In the genomic region with DNA sequence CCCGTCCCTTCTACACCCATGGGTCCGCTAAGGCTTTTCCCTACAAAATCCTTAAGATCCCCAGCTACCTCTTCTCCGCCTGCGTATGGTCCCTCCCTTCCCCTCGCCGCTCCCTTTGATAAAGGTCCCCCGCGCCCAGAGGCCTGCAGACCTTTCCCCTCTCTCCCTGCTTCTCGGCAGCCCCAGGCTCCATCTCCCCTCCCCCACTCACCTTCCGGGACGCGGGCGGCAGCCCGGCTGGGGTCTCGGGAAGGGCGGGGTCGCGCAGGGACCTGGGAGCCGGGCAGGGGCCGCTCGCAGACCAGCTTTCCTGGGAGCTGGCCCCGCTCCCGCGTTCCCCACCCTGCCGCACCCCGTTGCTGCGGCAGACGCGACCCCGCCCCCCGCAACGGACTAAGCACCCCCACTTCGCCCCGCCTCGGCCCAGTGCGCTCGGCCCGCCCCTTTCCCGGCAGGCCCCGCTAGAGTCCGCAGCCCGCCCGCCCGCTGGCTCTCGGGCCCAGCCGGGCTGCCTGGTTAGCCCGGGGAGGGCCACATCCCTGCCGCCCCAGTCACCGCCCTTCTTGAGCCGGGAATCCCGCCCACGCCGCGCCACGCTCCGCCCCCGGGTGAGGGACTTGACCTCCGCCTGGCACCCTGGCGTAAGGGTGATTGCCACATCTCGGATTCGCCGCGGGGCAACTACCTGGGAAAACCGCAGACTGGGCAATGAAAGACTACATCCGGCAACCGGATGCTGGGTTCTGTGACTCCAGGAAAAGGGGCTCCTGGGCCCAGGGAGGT, we compare ENCODE assay signal across 1 cellular context.
TF ChIP-seq lines count a peak whose summit lies in the region.

A gene with protein sequence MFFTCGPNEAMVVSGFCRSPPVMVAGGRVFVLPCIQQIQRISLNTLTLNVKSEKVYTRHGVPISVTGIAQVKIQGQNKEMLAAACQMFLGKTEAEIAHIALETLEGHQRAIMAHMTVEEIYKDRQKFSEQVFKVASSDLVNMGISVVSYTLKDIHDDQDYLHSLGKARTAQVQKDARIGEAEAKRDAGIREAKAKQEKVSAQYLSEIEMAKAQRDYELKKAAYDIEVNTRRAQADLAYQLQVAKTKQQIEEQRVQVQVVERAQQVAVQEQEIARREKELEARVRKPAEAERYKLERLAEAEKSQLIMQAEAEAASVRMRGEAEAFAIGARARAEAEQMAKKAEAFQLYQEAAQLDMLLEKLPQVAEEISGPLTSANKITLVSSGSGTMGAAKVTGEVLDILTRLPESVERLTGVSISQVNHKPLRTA (minus strand): TSS at position 372 of the 783 bp plus-strand sequence. CDS start 498 bp downstream, outside the sequence.

TF ChIP-seq in H1, 55 proteins besides CTCF, POLR2A, EP300 and RAD21 (continued from another document):
- peak; percentile 20; the same call in 1 of the 2 replicates for TF ChIP-seq TEAD4 (IDR thresholded peaks at IDR 0.05; ENCODE audit: low read depth, low read length)
- peak; percentile 55 for TF ChIP-seq POLR2AphosphoS5 (IDR thresholded peaks at IDR 0.05; ENCODE audit: low read depth, low read length)
- no peak for TF ChIP-seq FOSL1 (IDR thresholded peaks at IDR 0.05; ENCODE audit: insufficient read depth, low read depth, low read length)
- TF ChIP-seq RXRA (IDR thresholded peaks at IDR 0.05; ENCODE audit: insufficient read depth, low read depth, low read length): peak; percentile 79; the same call in 1 of the 2 replicates
- no peak for TF ChIP-seq KDM1A (IDR thresholded peaks at IDR 0.05; ENCODE audit: borderline replicate concordance, low read length)
